Comparison of ENCODE assay signal across 8 cellular contexts in genomic region chr11:119030329-119031047, GRCh38. TPM values are rescaled to one million over a fixed set of nuclear protein-coding genes. Genes with fewer than 3 reads are reported as not detected.
DNase-seq lines count a peak whose midpoint lies in the region; ATAC-seq, FAIRE-seq and TF ChIP-seq lines count a peak whose summit lies in the region.

SLC37A4 (minus strand) TSS chr11:119030877.

- TF ChIP-seq CTCF in right atrium auricular region (IDR thresholded peaks at IDR 0.05) (peak; percentile 90 to 91), psoas muscle (IDR thresholded peaks at IDR 0.05) (peak; percentile 86)

- 0 to 1% (median 0%) methylated on average over 59 to 67 of the region's 67 CpGs for WGBS in psoas muscle, 3 donors

- H3K36me3 ChIP-seq in right atrium auricular region (peaks cover 3% of the 10 kb centered on the region), psoas muscle (ENCODE audit: insufficient read depth in 1 of 2, low read depth in 1 of 2) (peaks cover 0 to 10% of the 10 kb centered on the region in 2 donors)

- H3K4me1 ChIP-seq in right atrium auricular region = peaks cover 0 to 17% of the 10 kb centered on the region in 2 donors
- H3K4me1 ChIP-seq in psoas muscle = peaks cover 40% of the 10 kb centered on the region

- no peaks in the 10 kb centered on the region for H3K9me3 ChIP-seq in right atrium auricular region
- no peaks in the 10 kb centered on the region for H3K9me3 ChIP-seq in psoas muscle

- ATAC-seq in GM18498 (IDR thresholded peaks at IDR 0.05; ENCODE audit: unreplicated experiment) (peak; percentile 90), HG02943 (IDR thresholded peaks at IDR 0.05; ENCODE audit: low read depth, unreplicated experiment) (peak; percentile 79), psoas muscle (peak; percentile 85 to 92 (median 90))

- peak within 1 kb of the TSS; percentile 79 to 83 for H3K27ac ChIP-seq in right atrium auricular region
- H3K27ac ChIP-seq in psoas muscle = peak within 1 kb of the TSS; percentile 93

- no peak for FAIRE-seq in urothelium cell line (lab: Jason Lieb, UNC)

- H3K4me3 ChIP-seq in right atrium auricular region (peak within 1 kb of the TSS; percentile 78 to 88), psoas muscle (peak within 1 kb of the TSS; percentile 95)

- peak; percentile 85 for DNase-seq in NCI-H187 treated with DMSO at 0.1 percent for 48 hours (lab: John Stamatoyannopoulos, UW)
- DNase-seq in anterior cingulate cortex (lab: John Stamatoyannopoulos, UW) = peak; percentile 73 to 98 (median 94)
- DNase-seq in right atrium auricular region (ENCODE audit: low spot score) = peak; percentile 98
- peak; percentile 98 to 99 for DNase-seq in psoas muscle
- DNase-seq in urothelium cell line (ENCODE audit: low spot score) = peak; percentile 96

- H3K27me3 ChIP-seq in right atrium auricular region = no peaks in the 10 kb centered on the region
- H3K27me3 ChIP-seq in psoas muscle (ENCODE audit: insufficient read depth in 3 of 3, low read length in 2 of 3) = no peaks in the 10 kb centered on the region

- intact Hi-C loops in T-helper 2 cell treated with Interferon-gamma antibody and Interleukin-4, amounts not matched to agents 100 ng/mL and 5 ng/mL, for 36 hours (cut with micrococcal nuclease) = loop anchor here (1.0 kb wide), 3 partner anchors 12 to 32 kb away; partner anchors contain the start of genes CENATAC, HYOU1, RPS25 and TRAPPC4
- intact Hi-C loops in psoas muscle (cut with DNase I) = no loop called here

RNA-seq across cellular contexts. Expression of gene SLC37A4, which starts in this region (rescaled TPM):
- total RNA-seq in T-helper 2 cell treated with Interferon-gamma antibody and Interleukin-4, amounts not matched to agents 100 ng/mL and 5 ng/mL, for 36 hours = 21.7 and 24.1 TPM in 2 replicates
- 10 to 100 TPM in 1 of 2 donors, 1 to 10 TPM in 1; 8.2 to 11.1 TPM for total RNA-seq in right atrium auricular region
- total RNA-seq in psoas muscle = 10 to 100 TPM; 17.0 to 26.9 (median 20.5) TPM
- polyA plus RNA-seq in psoas muscle = 10 to 100 TPM; 10.6 to 34.3 (median 25.9) TPM

Comparison
In these comparisons a context has a peak if more than half of its experiments do, and no peak if none do; other contexts are left out.
1. Peak in every context shown above with its lines: DNase-seq, ATAC-seq, H3K4me3 ChIP-seq and H3K27ac ChIP-seq.